In the genomic region with DNA sequence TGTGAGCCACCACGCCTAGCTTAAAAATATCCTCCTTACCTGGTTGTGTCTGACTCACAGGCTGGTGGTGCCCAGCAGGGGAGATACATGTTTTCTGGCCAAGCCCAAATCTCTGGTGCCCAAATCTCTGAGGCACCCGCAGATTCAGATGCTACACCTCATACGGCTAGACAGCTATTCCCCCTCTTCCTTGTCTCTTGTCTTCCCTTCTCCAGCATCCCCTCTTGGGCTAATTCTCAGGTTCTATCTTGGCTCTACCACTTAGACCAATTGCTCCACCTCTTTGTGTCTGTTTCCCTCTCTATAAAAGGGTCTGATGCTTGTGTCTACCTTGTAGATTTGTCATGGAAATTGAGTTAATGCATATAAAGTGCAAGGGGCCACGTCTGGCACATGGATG, we compare ENCODE assay signal across 15 cellular contexts. TPM values are rescaled to one million over a fixed set of nuclear protein-coding genes. Genes with fewer than 3 reads are reported as not detected.
"Had no signal": no experiment of that assay in that cellular context is flagged by ENCODE, and none has a peak within 500 bp of the region (broad histone marks: within the 10 kb centered on the region; RNA-seq: fewer than 3 reads in every experiment).

No MANE protein-coding gene starts in this region.

- H3K4me3 Mint-ChIP-seq: endodermal cell; naive thymus-derived CD4-positive, alpha-beta T cell; stimulated activated memory B cell treated with anti-CD40 and anti-IgM and Interleukin-4, amounts not matched to agents 10 μg/mL and 1 μg/mL and 100 μg/mL, for 72 hours; stimulated activated naive CD8-positive, alpha-beta T cell treated with anti-CD3 and anti-CD28 coated beads, Interleukin-15, Interleukin-2, amounts not matched to agents 100 ng/mL and 50 ng/mL, for 24 hours had no signal

- H3K4me1 ChIP-seq: gastrocnemius medialis, spleen, testis, tibial nerve, upper lobe of right lung, vagina had no signal

- ATAC-seq: stimulated activated memory B cell treated with anti-CD40 and anti-IgM and Interleukin-4, amounts not matched to agents 10 μg/mL and 1 μg/mL and 100 μg/mL, for 72 hours had no signal

- H3K36me3 Mint-ChIP-seq: stimulated activated memory B cell treated with anti-CD40 and anti-IgM and Interleukin-4, amounts not matched to agents 10 μg/mL and 1 μg/mL and 100 μg/mL, for 72 hours had no signal

- H3K27me3 ChIP-seq: gastrocnemius medialis, testis, tibial nerve, upper lobe of right lung, vagina had no signal

- DNase-seq: effector CD4-positive, alpha-beta T cell; endodermal cell; gastrocnemius medialis; hypothalamus; posterior cingulate gyrus; spleen; upper lobe of right lung had no signal

- H3K27ac ChIP-seq: gastrocnemius medialis, heart right ventricle, neutrophil, spleen, testis, tibial nerve, upper lobe of right lung had no signal

- H3K9me3 ChIP-seq: gastrocnemius medialis, neutrophil, testis, vagina had no signal

- H3K27ac Mint-ChIP-seq: endodermal cell; naive thymus-derived CD4-positive, alpha-beta T cell; stimulated activated memory B cell treated with anti-CD40 and anti-IgM and Interleukin-4, amounts not matched to agents 10 μg/mL and 1 μg/mL and 100 μg/mL, for 72 hours; stimulated activated naive CD8-positive, alpha-beta T cell treated with anti-CD3 and anti-CD28 coated beads, Interleukin-15, Interleukin-2, amounts not matched to agents 100 ng/mL and 50 ng/mL, for 24 hours had no signal

- H3K36me3 ChIP-seq: gastrocnemius medialis, heart right ventricle, neutrophil, spleen, upper lobe of right lung, vagina had no signal

- H3K9me3 Mint-ChIP-seq: stimulated activated memory B cell treated with anti-CD40 and anti-IgM and Interleukin-4, amounts not matched to agents 10 μg/mL and 1 μg/mL and 100 μg/mL, for 72 hours; stimulated activated naive CD8-positive, alpha-beta T cell treated with anti-CD3 and anti-CD28 coated beads, Interleukin-15, Interleukin-2, amounts not matched to agents 100 ng/mL and 50 ng/mL, for 24 hours had no signal

- H3K4me3 ChIP-seq: gastrocnemius medialis, heart right ventricle, spleen, testis, tibial nerve, upper lobe of right lung, vagina had no signal

- H3K4me1 Mint-ChIP-seq: endodermal cell; naive thymus-derived CD4-positive, alpha-beta T cell had no signal

RNA-seq across cellular contexts. Expression of a gene that starts 13.4 kb away (rescaled TPM):
- polyA plus RNA-seq: naive thymus-derived CD4-positive, alpha-beta T cell had no signal
